ENCODE assay signal across 8 cellular contexts in the genomic region with DNA sequence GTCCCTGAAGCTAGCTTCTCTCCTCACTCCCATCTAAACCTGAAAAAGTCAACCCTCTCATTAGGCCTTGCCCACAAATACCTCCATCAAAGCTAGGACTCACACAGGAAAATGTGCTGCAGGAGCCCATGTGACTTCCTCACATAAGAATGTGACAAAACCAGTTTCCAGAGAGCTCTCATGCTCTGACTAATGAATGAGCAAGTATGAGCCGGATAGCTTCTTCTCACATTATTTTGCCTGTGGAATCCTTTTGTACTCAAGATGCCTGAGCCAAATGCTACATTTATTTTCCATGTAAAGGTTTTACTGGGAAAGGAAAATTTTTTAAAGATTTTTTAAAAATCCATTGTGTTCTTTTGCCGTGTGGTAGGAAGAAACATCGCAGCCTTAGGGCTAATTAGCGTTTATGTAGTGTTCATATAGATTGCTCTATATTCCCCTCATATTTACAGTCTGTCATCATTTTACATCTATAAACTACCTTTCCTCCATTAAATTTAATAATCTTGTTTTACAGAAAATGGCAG.
DNase-seq lines count a peak whose midpoint lies in the region; ATAC-seq and TF ChIP-seq lines count a peak whose summit lies in the region.

No MANE protein-coding gene starts in this region.

- H3K27me3 Mint-ChIP-seq in natural killer cell (ENCODE audit: low read depth in 2 of 2): no peaks in the 10 kb centered on the region

- no peak overlapping the region for H3K4me3 Mint-ChIP-seq in natural killer cell

- H3K27ac Mint-ChIP-seq in natural killer cell: peak overlapping the region; percentile 44 to 77

- TF ChIP-seq POLR2A in breast epithelium (IDR thresholded peaks at IDR 0.05): no peak

- DNase-seq in EL (peak; percentile 91), NCI-H510A treated with DMSO at 0.1 percent for 48 hours (lab: John Stamatoyannopoulos, UW) (peak; percentile 70), breast epithelium (ENCODE audit: low spot score in 2 of 2) (peak in 1 of 2 donors; percentile 81), natural killer cell (no peak), tibial artery (no peak), left ventricle myocardium inferior (no peak)

- H3K9me3 ChIP-seq in breast epithelium: no peaks in the 10 kb centered on the region
- no peaks in the 10 kb centered on the region for H3K9me3 ChIP-seq in tibial artery
- H3K9me3 ChIP-seq in left ventricle myocardium inferior (replicated peaks): no peaks in the 10 kb centered on the region

- H3K4me3 ChIP-seq in breast epithelium: no peak overlapping the region
- H3K4me3 ChIP-seq in tibial artery: no peak overlapping the region
- H3K4me3 ChIP-seq in left ventricle myocardium inferior: no peak overlapping the region

- H3K27me3 ChIP-seq in breast epithelium (no peaks in the 10 kb centered on the region), tibial artery (no peaks in the 10 kb centered on the region), left ventricle myocardium inferior (ENCODE audit: low read depth) (no peaks in the 10 kb centered on the region)

- TF ChIP-seq CTCF in breast epithelium (IDR thresholded peaks at IDR 0.05): peak in 1 of 3 donors; percentile 21
- TF ChIP-seq CTCF in natural killer cell (IDR thresholded peaks at IDR 0.05): no peak
- TF ChIP-seq CTCF in tibial artery (IDR thresholded peaks at IDR 0.05): no peak
- TF ChIP-seq CTCF in left ventricle myocardium inferior (IDR thresholded peaks at IDR 0.05; ENCODE audit: borderline replicate concordance): no peak

- peaks cover 0 to 7% of the 10 kb centered on the region in 2 donors for H3K4me1 ChIP-seq in breast epithelium
- H3K4me1 ChIP-seq in tibial artery: no peaks in the 10 kb centered on the region
- peaks cover 9% of the 10 kb centered on the region for H3K4me1 ChIP-seq in left ventricle myocardium inferior

- intact Hi-C loops in breast epithelium (cut with DNase I; ENCODE audit: low total_unique reads) (no loop called here), natural killer cell (cut with micrococcal nuclease) (no loop called here), tibial artery (cut with DNase I; ENCODE audit: low total_unique reads) (no loop called here), left ventricle myocardium inferior (cut with micrococcal nuclease) (no loop called here)

- ATAC-seq in natural killer cell (peak; percentile 73 to 79 (median 73)), HG03039 (IDR thresholded peaks at IDR 0.05; ENCODE audit: unreplicated experiment) (no peak), GM21737 (IDR thresholded peaks at IDR 0.05; ENCODE audit: unreplicated experiment) (no peak)

- H3K27ac ChIP-seq in breast epithelium (peak overlapping the region; percentile 81 to 84), tibial artery (no peak overlapping the region), left ventricle myocardium inferior (replicated peaks) (no peak overlapping the region)

- no peaks in the 10 kb centered on the region for H3K36me3 Mint-ChIP-seq in natural killer cell

- H3K36me3 ChIP-seq in breast epithelium: no peaks in the 10 kb centered on the region
- no peaks in the 10 kb centered on the region for H3K36me3 ChIP-seq in tibial artery
- no peaks in the 10 kb centered on the region for H3K36me3 ChIP-seq in left ventricle myocardium inferior

- peaks cover 46 to 53% of the 10 kb centered on the region in 2 donors for H3K4me1 Mint-ChIP-seq in natural killer cell

- no peaks in the 10 kb centered on the region for H3K9me3 Mint-ChIP-seq in natural killer cell

Comparison
In these comparisons a context has a peak if more than half of its experiments do, and no peak if none do; other contexts are left out.
1. DNase-seq: peak in EL (single experiment) and NCI-H510A treated with DMSO at 0.1 percent for 48 hours (single experiment); none in natural killer cell (single experiment), tibial artery (0 of 2) and left ventricle myocardium inferior (single experiment).
2. H3K27ac ChIP-seq: peak in breast epithelium (2 of 2); none in tibial artery (0 of 2) and left ventricle myocardium inferior (single experiment).
3. ATAC-seq: peak in natural killer cell (3 of 3); none in HG03039 (single experiment) and GM21737 (single experiment).